9 cellular contexts compared by ENCODE assay signal in genomic region chr12:57517187-57517586, GRCh38. TPM values are rescaled to one million over a fixed set of nuclear protein-coding genes. Genes with fewer than 3 reads are reported as not detected.
DNase-seq lines count a peak whose midpoint lies in the region; ATAC-seq, FAIRE-seq and TF ChIP-seq lines count a peak whose summit lies in the region.
"Had no signal": no experiment of that assay in that cellular context is flagged by ENCODE, and none has a peak within 500 bp of the region (broad histone marks: within the 10 kb centered on the region; RNA-seq: fewer than 3 reads in every experiment).

No MANE protein-coding gene starts in this region.

- peak overlapping the region; percentile 93 to 100 for H3K27ac Mint-ChIP-seq in activated naive CD4-positive, alpha-beta T cell treated with anti-CD3 and anti-CD28 coated beads, Interleukin-2, amount 50 U/mL, for 72 hours
- H3K27ac Mint-ChIP-seq in immature natural killer cell = peak overlapping the region in 5 of 6 donors; percentile 53 to 99 (median 72)

- in situ Hi-C loops in HepG2 (cut with HindIII; ENCODE audit: extremely low pct_ligation_motif_present, low pct_unique_long_range_greater_than_20kb) = no loop called here

- TF ChIP-seq CTCF in HepG2 (CRISPR knock-in tag; IDR thresholded peaks at IDR 0.05) (no peak), right lobe of liver (IDR thresholded peaks at IDR 0.05) (no peak), vagina (IDR thresholded peaks at IDR 0.05) (no peak)

- peak in 1 of 2 experiments; percentile 38; a peak in 2 of 4 replicates for TF ChIP-seq POLR2A in HepG2 (IDR thresholded peaks at IDR 0.05; ENCODE audit: insufficient read depth in 1 of 2, low read depth in 2 of 2, low read length in 2 of 2)
- TF ChIP-seq POLR2A in right lobe of liver (IDR thresholded peaks at IDR 0.05) = no peak
- TF ChIP-seq POLR2A in vagina (IDR thresholded peaks at IDR 0.05) = no peak

- H3K4me1 ChIP-seq in HepG2 (ENCODE audit: insufficient read depth, low read length) (peaks cover 31% of the 10 kb centered on the region), right lobe of liver (peaks cover 0 to 30% (median 5%) of the 10 kb centered on the region in 4 donors), vagina (peaks cover 45% of the 10 kb centered on the region)

- no peak overlapping the region for H2AFZ ChIP-seq in HepG2 (ENCODE audit: low read length)

- peaks cover 24% of the 10 kb centered on the region for H3K79me2 ChIP-seq in HepG2 (ENCODE audit: insufficient read depth, low read length)

- CTCF ChIA-PET in HepG2 (lab: Yijun Ruan, JAX; ENCODE audit: low intra/inter-chr PET ratio, low total read pairs) = no interaction called here

- BruUV-seq in HepG2 (replicated peaks; lab: Mats Ljungman, UMichigan) = no TSS peak

- no peak overlapping the region for H3K4me2 ChIP-seq in HepG2 (ENCODE audit: low read depth, low read length)

- peak overlapping the region in 1 of 5 donors; percentile 33 for H3K4me3 Mint-ChIP-seq in immature natural killer cell

- FAIRE-seq in HepG2 (lab: Jason Lieb, UNC) = no peak

- no peak for TF ChIP-seq RAD21 in HepG2 (CRISPR knock-in tag; IDR thresholded peaks at IDR 0.05)

- H3K9me3 Mint-ChIP-seq in activated naive CD4-positive, alpha-beta T cell treated with anti-CD3 and anti-CD28 coated beads, Interleukin-2, amount 50 U/mL, for 72 hours = no peaks in the 10 kb centered on the region
- no peaks in the 10 kb centered on the region for H3K9me3 Mint-ChIP-seq in immature natural killer cell

- H3K36me3 ChIP-seq in HepG2 (replicated peaks in 1 of 2; ENCODE audit: control insufficient read depth in 1 of 2, insufficient read depth in 2 of 2, low read length in 2 of 2) (peaks cover 22 to 52% of the 10 kb centered on the region in 2 experiments), right lobe of liver (peaks cover 15 to 55% (median 32%) of the 10 kb centered on the region in 4 donors), vagina (peaks cover 0 to 48% of the 10 kb centered on the region in 2 donors)

- H3K27me3 ChIP-seq in HepG2 (ENCODE audit: control insufficient read depth in 1 of 2, insufficient read depth in 2 of 2, low read length in 2 of 2) (no peaks in the 10 kb centered on the region; a peak in 1 of 5 replicates), right lobe of liver (no peaks in the 10 kb centered on the region), vagina (no peaks in the 10 kb centered on the region)

- ATAC-seq in HepG2 (no peak), right lobe of liver (no peak), GM19035 (IDR thresholded peaks at IDR 0.05; ENCODE audit: unreplicated experiment) (no peak), HG03469 (IDR thresholded peaks at IDR 0.05; ENCODE audit: unreplicated experiment) (no peak)
- ATAC-seq in activated naive CD4-positive, alpha-beta T cell treated with anti-CD3 and anti-CD28 coated beads, Interleukin-2, amount 50 U/mL, for 72 hours = no peak

- H3K4me3 ChIP-seq in HepG2 (replicated peaks in 1 of 3; ENCODE audit: insufficient read depth in 1 of 3, low read depth in 2 of 3, low read length in 3 of 3) = no peak overlapping the region
- H3K4me3 ChIP-seq in right lobe of liver = no peak overlapping the region
- H3K4me3 ChIP-seq in vagina = no peak overlapping the region

- WGBS in HepG2 (ENCODE audit: low lambda C conversion rate) = 88% methylated on average over 1 of the region's 1 CpG
- WGBS in right lobe of liver (ENCODE audit: insufficient coverage, low coverage, low lambda C conversion rate, missing lambda C conversion rate) = 55% methylated on average over 1 of the region's 1 CpG

- no peak for DNase-seq in HepG2 (ENCODE audit: low spot score)
- DNase-seq in right lobe of liver = no peak
- DNase-seq in activated naive CD4-positive, alpha-beta T cell treated with anti-CD3 and anti-CD28 coated beads, Interleukin-2, amount 50 U/mL, for 72 hours (ENCODE audit: low spot score in 2 of 2) = no peak
- DNase-seq in immature natural killer cell = no peak
- DNase-seq in vagina (ENCODE audit: extremely low spot score in 2 of 2) = no peak
- DNase-seq in HK-2 (ENCODE audit: unreplicated experiment) = no peak
- DNase-seq: NCI-H2107 had no signal

- intact Hi-C loops in HepG2 (cut with micrococcal nuclease; ENCODE audit: unreplicated experiment) (no loop called here), right lobe of liver (cut with DNase I) (no loop called here), vagina (cut with DNase I) (no loop called here)

- H3K27ac ChIP-seq in HepG2 (ENCODE audit: extremely low read length, insufficient read depth, low read length) = no peak overlapping the region
- no peak overlapping the region for H3K27ac ChIP-seq in right lobe of liver
- H3K27ac ChIP-seq in vagina = peak overlapping the region; percentile 99

- peaks cover 43% of the 10 kb centered on the region in 2 donors for H3K36me3 Mint-ChIP-seq in activated naive CD4-positive, alpha-beta T cell treated with anti-CD3 and anti-CD28 coated beads, Interleukin-2, amount 50 U/mL, for 72 hours
- peaks cover 11 to 55% (median 24%) of the 10 kb centered on the region in 3 donors for H3K36me3 Mint-ChIP-seq in immature natural killer cell

- peaks cover 24 to 32% (median 32%) of the 10 kb centered on the region in 3 donors for H3K27me3 Mint-ChIP-seq in immature natural killer cell (ENCODE audit: low read depth in 3 of 3)

- POLR2A ChIA-PET in HepG2 (lab: Yijun Ruan, JAX) = interaction anchor here (0.7 to 7.8 kb wide), 10 partner anchors 11 to 115 kb away, joined by 3 to 90 read pairs (median 4); partner anchors contain the start of genes B4GALNT1, DCTN2, INHBC and INHBE

- peaks cover 41 to 43% of the 10 kb centered on the region in 2 donors for H3K4me1 Mint-ChIP-seq in immature natural killer cell

- H4K20me1 ChIP-seq in HepG2 (ENCODE audit: insufficient read depth, low read length) = peaks cover 35% of the 10 kb centered on the region

- H3K9ac ChIP-seq in HepG2 (ENCODE audit: insufficient read depth, low read depth, low read length) = no peak overlapping the region

- no peak for TF ChIP-seq EP300 in HepG2 (IDR thresholded peaks at IDR 0.05; ENCODE audit: low read depth in 2 of 2, low read length in 2 of 2)
- no peak for TF ChIP-seq EP300 in HepG2 (CRISPR knock-in tag; IDR thresholded peaks at IDR 0.05; ENCODE audit: borderline replicate concordance)

- H3K9me3 ChIP-seq in HepG2 (ENCODE audit: low read length) (no peaks in the 10 kb centered on the region), right lobe of liver (no peaks in the 10 kb centered on the region), vagina (no peaks in the 10 kb centered on the region)

RNA-seq across cellular contexts. Expression of gene DDIT3, which starts 3.1 kb away (rescaled TPM):
- total RNA-seq in HepG2 (2016; rRNA removed; fragmentation: Illumina TruSeq; extraction: Trizol) (17.5 and 27.5 TPM in 2 replicates), right lobe of liver (10 to 100 TPM; 11.3 to 26.7 (median 18.7) TPM), vagina (25.0 TPM)
- total RNA-seq in HepG2 (2016; cell fraction: cytosol; rRNA removed; fragmentation: Illumina TruSeq; extraction: Trizol; ENCODE audit: low read depth) = 13.2 and 15.7 TPM in 2 replicates
- total RNA-seq in HepG2 (2016; cell fraction: insoluble cytoplasmic fraction; rRNA removed; fragmentation: Illumina TruSeq; extraction: Trizol) = 20.9 and 30.4 TPM in 2 replicates
- 15.9 and 19.3 TPM in 2 replicates for total RNA-seq in HepG2 (2016; cell fraction: membrane; rRNA removed; fragmentation: Illumina TruSeq; extraction: Trizol)
- total RNA-seq in HepG2 (2016; cell fraction: nucleus; rRNA removed; fragmentation: Illumina TruSeq; extraction: Trizol) = 37.8 and 43.6 TPM in 2 replicates
- polyA plus RNA-seq in HepG2 (2011; rRNA removed) (45.2 and 48.7 TPM in 2 replicates), immature natural killer cell (10 to 100 TPM; 22.8 to 38.8 (median 29.4) TPM)
- 22.9 and 23.5 TPM in 2 replicates for polyA plus RNA-seq in HepG2 (2011; cell fraction: cytosol; rRNA removed)
- 90.1 and 90.7 TPM in 2 replicates for polyA plus RNA-seq in HepG2 (2011; cell fraction: nucleus; rRNA removed)
- polyA plus RNA-seq in HepG2 (2012) = 29.8 and 51.1 TPM in 2 replicates
- 8.3 and 8.5 TPM in 2 replicates for polyA plus RNA-seq in HepG2 (2016; cell fraction: cytosol; fragmentation: Illumina TruSeq; extraction: Trizol; ENCODE audit: low read depth)
- polyA plus RNA-seq in HepG2 (2016; cell fraction: insoluble cytoplasmic fraction; fragmentation: Illumina TruSeq; extraction: Trizol; ENCODE audit: low read depth) = 16.7 and 17.7 TPM in 2 replicates
- polyA plus RNA-seq in HepG2 (2016; cell fraction: membrane; fragmentation: Illumina TruSeq; extraction: Trizol; ENCODE audit: low read depth) = 9.9 and 11.5 TPM in 2 replicates
- 85.6 and 93.4 TPM in 2 replicates for polyA plus RNA-seq in HepG2 (2016; cell fraction: nucleus; fragmentation: Illumina TruSeq; extraction: Trizol; ENCODE audit: insufficient read depth, low read depth)
- polyA minus RNA-seq in HepG2 (2011; rRNA and poly(A)+ RNA removed; ENCODE audit: low replicate concordance) = 11.9 and 14.2 TPM in 2 replicates
- polyA minus RNA-seq in HepG2 (2011; cell fraction: cytosol; rRNA and poly(A)+ RNA removed) = 6.3 and 7.4 TPM in 2 replicates
- 43.4 and 45.6 TPM in 2 replicates for polyA minus RNA-seq in HepG2 (2011; cell fraction: nucleus; rRNA and poly(A)+ RNA removed)
- total RNA-seq in activated naive CD4-positive, alpha-beta T cell treated with anti-CD3 and anti-CD28 coated beads, Interleukin-2, amount 50 U/mL, for 72 hours = 10 to 100 TPM; 24.9 to 79.8 TPM

RNA-seq across cellular contexts. Expression of gene MBD6, which starts 5.4 kb away (rescaled TPM):
- 4.1 and 5.1 TPM in 2 replicates for total RNA-seq in HepG2 (2016; rRNA removed; fragmentation: Illumina TruSeq; extraction: Trizol)
- 4.8 and 5.3 TPM in 2 replicates for total RNA-seq in HepG2 (2016; cell fraction: cytosol; rRNA removed; fragmentation: Illumina TruSeq; extraction: Trizol; ENCODE audit: low read depth)
- 4.0 and 5.3 TPM in 2 replicates for total RNA-seq in HepG2 (2016; cell fraction: insoluble cytoplasmic fraction; rRNA removed; fragmentation: Illumina TruSeq; extraction: Trizol)
- total RNA-seq in HepG2 (2016; cell fraction: membrane; rRNA removed; fragmentation: Illumina TruSeq; extraction: Trizol) = 6.2 and 8.8 TPM in 2 replicates
- 6.5 and 10.2 TPM in 2 replicates for total RNA-seq in HepG2 (2016; cell fraction: nucleus; rRNA removed; fragmentation: Illumina TruSeq; extraction: Trizol)
- 5.9 and 6.1 TPM in 2 replicates for polyA plus RNA-seq in HepG2 (2011; rRNA removed)
- polyA plus RNA-seq in HepG2 (2011; cell fraction: cytosol; rRNA removed) = 1.1 and 1.8 TPM in 2 replicates
- 36.0 and 45.9 TPM in 2 replicates for polyA plus RNA-seq in HepG2 (2011; cell fraction: nucleus; rRNA removed)
- 22.8 and 22.9 TPM in 2 replicates for polyA plus RNA-seq in HepG2 (2012)
- polyA plus RNA-seq in HepG2 (2016; cell fraction: cytosol; fragmentation: Illumina TruSeq; extraction: Trizol; ENCODE audit: low read depth) = 3.4 and 4.1 TPM in 2 replicates
- polyA plus RNA-seq in HepG2 (2016; cell fraction: insoluble cytoplasmic fraction; fragmentation: Illumina TruSeq; extraction: Trizol; ENCODE audit: low read depth) = 15.7 and 15.8 TPM in 2 replicates
- 16.1 and 18.3 TPM in 2 replicates for polyA plus RNA-seq in HepG2 (2016; cell fraction: membrane; fragmentation: Illumina TruSeq; extraction: Trizol; ENCODE audit: low read depth)
- 57.7 and 62.7 TPM in 2 replicates for polyA plus RNA-seq in HepG2 (2016; cell fraction: nucleus; fragmentation: Illumina TruSeq; extraction: Trizol; ENCODE audit: insufficient read depth, low read depth)
- polyA minus RNA-seq in HepG2 (2011; rRNA and poly(A)+ RNA removed; ENCODE audit: low replicate concordance) = 5.7 and 10.6 TPM in 2 replicates
- 5.4 and 10.1 TPM in 2 replicates for polyA minus RNA-seq in HepG2 (2011; cell fraction: cytosol; rRNA and poly(A)+ RNA removed)
- 15.7 and 16.7 TPM in 2 replicates for polyA minus RNA-seq in HepG2 (2011; cell fraction: nucleus; rRNA and poly(A)+ RNA removed)
- total RNA-seq in right lobe of liver = 10 to 100 TPM in 5 of 6 experiments, 1 to 10 TPM in 1; 7.4 to 61.1 (median 39.3) TPM
- total RNA-seq in activated naive CD4-positive, alpha-beta T cell treated with anti-CD3 and anti-CD28 coated beads, Interleukin-2, amount 50 U/mL, for 72 hours = 10 to 100 TPM; 66.4 to 77.5 TPM
- 1 to 10 TPM; 1.8 to 5.5 (median 2.7) TPM for polyA plus RNA-seq in immature natural killer cell
- total RNA-seq in vagina = 26.8 TPM

RNA-seq across cellular contexts. Expression of gene MARS1, which starts 29.3 kb away (rescaled TPM):
- 177 and 181 TPM in 2 replicates for total RNA-seq in HepG2 (2016; rRNA removed; fragmentation: Illumina TruSeq; extraction: Trizol)
- 69.2 and 77.6 TPM in 2 replicates for total RNA-seq in HepG2 (2016; cell fraction: cytosol; rRNA removed; fragmentation: Illumina TruSeq; extraction: Trizol; ENCODE audit: low read depth)
- 178 and 182 TPM in 2 replicates for total RNA-seq in HepG2 (2016; cell fraction: insoluble cytoplasmic fraction; rRNA removed; fragmentation: Illumina TruSeq; extraction: Trizol)
- total RNA-seq in HepG2 (2016; cell fraction: membrane; rRNA removed; fragmentation: Illumina TruSeq; extraction: Trizol) = 116 and 124 TPM in 2 replicates
- 147 and 177 TPM in 2 replicates for total RNA-seq in HepG2 (2016; cell fraction: nucleus; rRNA removed; fragmentation: Illumina TruSeq; extraction: Trizol)
- polyA plus RNA-seq in HepG2 (2011; rRNA removed) = 115 and 167 TPM in 2 replicates
- 90.1 and 98.7 TPM in 2 replicates for polyA plus RNA-seq in HepG2 (2011; cell fraction: cytosol; rRNA removed)
- 450 and 538 TPM in 2 replicates for polyA plus RNA-seq in HepG2 (2011; cell fraction: nucleus; rRNA removed)
- 160 and 209 TPM in 2 replicates for polyA plus RNA-seq in HepG2 (2012)
- 68.2 and 75.1 TPM in 2 replicates for polyA plus RNA-seq in HepG2 (2016; cell fraction: cytosol; fragmentation: Illumina TruSeq; extraction: Trizol; ENCODE audit: low read depth)
- polyA plus RNA-seq in HepG2 (2016; cell fraction: insoluble cytoplasmic fraction; fragmentation: Illumina TruSeq; extraction: Trizol; ENCODE audit: low read depth) = 150 and 162 TPM in 2 replicates
- polyA plus RNA-seq in HepG2 (2016; cell fraction: membrane; fragmentation: Illumina TruSeq; extraction: Trizol; ENCODE audit: low read depth) = 87.9 and 114 TPM in 2 replicates
- 239 and 240 TPM in 2 replicates for polyA plus RNA-seq in HepG2 (2016; cell fraction: nucleus; fragmentation: Illumina TruSeq; extraction: Trizol; ENCODE audit: insufficient read depth, low read depth)
- 242 and 269 TPM in 2 replicates for polyA minus RNA-seq in HepG2 (2011; rRNA and poly(A)+ RNA removed; ENCODE audit: low replicate concordance)
- polyA minus RNA-seq in HepG2 (2011; cell fraction: cytosol; rRNA and poly(A)+ RNA removed) = 76.3 and 117 TPM in 2 replicates
- polyA minus RNA-seq in HepG2 (2011; cell fraction: nucleus; rRNA and poly(A)+ RNA removed) = 213 and 244 TPM in 2 replicates
- 10 to 100 TPM; 53.4 to 66.6 (median 60.4) TPM for total RNA-seq in right lobe of liver
- 100 to 1,000 TPM; 267 to 292 TPM for total RNA-seq in activated naive CD4-positive, alpha-beta T cell treated with anti-CD3 and anti-CD28 coated beads, Interleukin-2, amount 50 U/mL, for 72 hours
- polyA plus RNA-seq in immature natural killer cell = 100 to 1,000 TPM; 100 to 158 (median 114) TPM
- 71.2 TPM for total RNA-seq in vagina

RNA-seq across cellular contexts. Expression of gene DCTN2, which starts 29.8 kb away (rescaled TPM):
- total RNA-seq in HepG2 (2016; rRNA removed; fragmentation: Illumina TruSeq; extraction: Trizol) (72.0 and 75.5 TPM in 2 replicates), right lobe of liver (10 to 100 TPM; 28.4 to 80.0 (median 36.0) TPM), vagina (131 TPM)
- 16.3 and 20.3 TPM in 2 replicates for total RNA-seq in HepG2 (2016; cell fraction: cytosol; rRNA removed; fragmentation: Illumina TruSeq; extraction: Trizol; ENCODE audit: low read depth)
- 63.9 and 76.9 TPM in 2 replicates for total RNA-seq in HepG2 (2016; cell fraction: insoluble cytoplasmic fraction; rRNA removed; fragmentation: Illumina TruSeq; extraction: Trizol)
- total RNA-seq in HepG2 (2016; cell fraction: membrane; rRNA removed; fragmentation: Illumina TruSeq; extraction: Trizol) = 38.0 and 40.0 TPM in 2 replicates
- 43.6 and 51.0 TPM in 2 replicates for total RNA-seq in HepG2 (2016; cell fraction: nucleus; rRNA removed; fragmentation: Illumina TruSeq; extraction: Trizol)
- polyA plus RNA-seq in HepG2 (2011; rRNA removed) (77.4 and 85.7 TPM in 2 replicates), immature natural killer cell (10 to 100 TPM; 90.2 to 99.0 (median 93.8) TPM)
- 82.2 and 86.7 TPM in 2 replicates for polyA plus RNA-seq in HepG2 (2011; cell fraction: cytosol; rRNA removed)
- polyA plus RNA-seq in HepG2 (2011; cell fraction: nucleus; rRNA removed) = 67.6 and 71.9 TPM in 2 replicates
- polyA plus RNA-seq in HepG2 (2012) = 70.0 and 93.9 TPM in 2 replicates
- 26.7 and 27.0 TPM in 2 replicates for polyA plus RNA-seq in HepG2 (2016; cell fraction: cytosol; fragmentation: Illumina TruSeq; extraction: Trizol; ENCODE audit: low read depth)
- 106 and 134 TPM in 2 replicates for polyA plus RNA-seq in HepG2 (2016; cell fraction: insoluble cytoplasmic fraction; fragmentation: Illumina TruSeq; extraction: Trizol; ENCODE audit: low read depth)
- 43.7 and 48.7 TPM in 2 replicates for polyA plus RNA-seq in HepG2 (2016; cell fraction: membrane; fragmentation: Illumina TruSeq; extraction: Trizol; ENCODE audit: low read depth)
- polyA plus RNA-seq in HepG2 (2016; cell fraction: nucleus; fragmentation: Illumina TruSeq; extraction: Trizol; ENCODE audit: insufficient read depth, low read depth) = 110 and 115 TPM in 2 replicates
- polyA minus RNA-seq in HepG2 (2011; rRNA and poly(A)+ RNA removed; ENCODE audit: low replicate concordance) = 76.1 and 154 TPM in 2 replicates
- 60.3 and 62.5 TPM in 2 replicates for polyA minus RNA-seq in HepG2 (2011; cell fraction: cytosol; rRNA and poly(A)+ RNA removed)
- polyA minus RNA-seq in HepG2 (2011; cell fraction: nucleus; rRNA and poly(A)+ RNA removed) = 49.6 and 54.1 TPM in 2 replicates
- total RNA-seq in activated naive CD4-positive, alpha-beta T cell treated with anti-CD3 and anti-CD28 coated beads, Interleukin-2, amount 50 U/mL, for 72 hours = 100 to 1,000 TPM in 1 of 2 donors, 10 to 100 TPM in 1; 77.1 to 122 TPM

RNA-seq across cellular contexts. Expression of gene KIF5A, which starts 32.7 kb away (rescaled TPM):
- total RNA-seq in HepG2 (2016; rRNA removed; fragmentation: Illumina TruSeq; extraction: Trizol) (1.1 and 1.6 TPM in 2 replicates), right lobe of liver (under 1 TPM in 1 of 6 experiments, not detected in 5; 0.02 TPM), vagina (4.4 TPM)
- 0.18 and 0.71 TPM in 2 replicates for total RNA-seq in HepG2 (2016; cell fraction: cytosol; rRNA removed; fragmentation: Illumina TruSeq; extraction: Trizol; ENCODE audit: low read depth)
- total RNA-seq in HepG2 (2016; cell fraction: insoluble cytoplasmic fraction; rRNA removed; fragmentation: Illumina TruSeq; extraction: Trizol) = 0.91 and 1.5 TPM in 2 replicates
- total RNA-seq in HepG2 (2016; cell fraction: membrane; rRNA removed; fragmentation: Illumina TruSeq; extraction: Trizol) = 0.37 and 0.41 TPM in 2 replicates
- total RNA-seq in HepG2 (2016; cell fraction: nucleus; rRNA removed; fragmentation: Illumina TruSeq; extraction: Trizol) = 3.2 and 3.6 TPM in 2 replicates
- polyA plus RNA-seq in HepG2 (2011; rRNA removed) (10.3 and 11.9 TPM in 2 replicates), immature natural killer cell (not detected)
- 2.9 and 3.5 TPM in 2 replicates for polyA plus RNA-seq in HepG2 (2011; cell fraction: cytosol; rRNA removed)
- polyA plus RNA-seq in HepG2 (2011; cell fraction: nucleus; rRNA removed) = 35.5 and 41.8 TPM in 2 replicates
- polyA plus RNA-seq in HepG2 (2012) = 8.0 and 9.1 TPM in 2 replicates
- 0.12 and 0.15 TPM in 2 replicates for polyA plus RNA-seq in HepG2 (2016; cell fraction: cytosol; fragmentation: Illumina TruSeq; extraction: Trizol; ENCODE audit: low read depth)
- 0.97 and 1.1 TPM in 2 replicates for polyA plus RNA-seq in HepG2 (2016; cell fraction: insoluble cytoplasmic fraction; fragmentation: Illumina TruSeq; extraction: Trizol; ENCODE audit: low read depth)
- polyA plus RNA-seq in HepG2 (2016; cell fraction: membrane; fragmentation: Illumina TruSeq; extraction: Trizol; ENCODE audit: low read depth) = 0.27 and 0.29 TPM in 2 replicates
- 7.8 and 8.7 TPM in 2 replicates for polyA plus RNA-seq in HepG2 (2016; cell fraction: nucleus; fragmentation: Illumina TruSeq; extraction: Trizol; ENCODE audit: insufficient read depth, low read depth)
- 0.02 and 2.8 TPM in 2 replicates for polyA minus RNA-seq in HepG2 (2011; rRNA and poly(A)+ RNA removed; ENCODE audit: low replicate concordance)
- 1.9 and 3.0 TPM in 2 replicates for polyA minus RNA-seq in HepG2 (2011; cell fraction: cytosol; rRNA and poly(A)+ RNA removed)
- polyA minus RNA-seq in HepG2 (2011; cell fraction: nucleus; rRNA and poly(A)+ RNA removed) = 17.8 and 18.6 TPM in 2 replicates
- 1 to 10 TPM in 1 of 2 donors, under 1 TPM in 1; 0.75 to 3.4 TPM for total RNA-seq in activated naive CD4-positive, alpha-beta T cell treated with anti-CD3 and anti-CD28 coated beads, Interleukin-2, amount 50 U/mL, for 72 hours
